ENCODE assay signal across 8 cellular contexts in the genomic region with DNA sequence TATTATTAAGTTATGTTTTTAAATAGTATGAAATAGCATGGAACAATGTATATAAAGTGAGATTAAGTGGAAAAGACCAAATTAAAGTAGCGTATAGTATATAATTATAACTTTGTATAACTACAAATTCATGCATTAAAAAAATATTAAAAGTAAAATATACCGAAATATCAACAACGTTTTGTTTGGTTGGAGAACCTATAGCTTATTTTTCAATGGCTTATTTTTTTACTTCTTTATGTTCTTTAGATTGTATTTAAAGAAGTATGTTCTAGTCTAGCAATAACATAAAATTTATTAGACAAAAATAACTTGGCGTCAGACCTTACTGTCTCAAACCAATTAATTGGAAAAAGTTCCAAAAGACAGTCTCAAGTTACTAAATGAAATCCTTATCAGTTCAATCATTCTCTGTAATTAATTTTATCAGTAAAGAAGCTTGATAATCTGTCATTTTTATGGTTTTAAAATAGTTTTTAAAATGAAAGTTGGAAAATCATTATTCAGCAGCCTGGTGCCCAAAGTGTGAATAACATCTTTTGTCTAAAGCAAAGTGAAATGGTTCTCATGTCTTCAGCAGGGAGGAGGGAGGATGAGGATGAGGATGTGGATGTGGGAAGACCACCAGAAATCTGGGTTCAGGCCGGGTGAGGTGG. TPM values are rescaled to one million over a fixed set of nuclear protein-coding genes. Genes with fewer than 3 reads are reported as not detected.
A peak's percentile ranks its signal among the peaks of the same experiment; 100 is the strongest.
DNase-seq lines count a peak whose midpoint lies in the region; ATAC-seq and TF ChIP-seq lines count a peak whose summit lies in the region.

No MANE protein-coding gene starts in this region.

- H3K27me3 Mint-ChIP-seq in CD4-positive, alpha-beta T cell: peaks cover 47% of the 10 kb centered on the region

- TF ChIP-seq CTCF in CD4-positive, alpha-beta T cell (IDR thresholded peaks at IDR 0.05): no peak
- TF ChIP-seq CTCF in cardiac fibroblast (IDR thresholded peaks at IDR 0.05; ENCODE audit: low read depth, low read length): no peak

- POLR2A ChIA-PET in CD4-positive, alpha-beta T cell (lab: Charles Lee): interaction anchor here (2.1 kb wide), 1 partner anchor 66 kb away, joined by 10 read pairs; the partner anchor contains the start of gene TMBIM4

- H3K4me1 Mint-ChIP-seq in CD4-positive, alpha-beta T cell (ENCODE audit: low read depth): peaks cover 9% of the 10 kb centered on the region

- H3K27ac Mint-ChIP-seq in CD4-positive, alpha-beta T cell: no peak overlapping the region

- H3K27me3 ChIP-seq in CD4-positive, alpha-beta T cell (ENCODE audit: control insufficient read depth, insufficient read depth, low read length): peaks cover 28% of the 10 kb centered on the region

- CTCF ChIA-PET in CD4-positive, alpha-beta T cell (lab: Charles Lee): interaction anchor here (1.3 to 2.1 kb wide), 2 partner anchors 25 to 34 kb away, joined by 4 to 6 read pairs; no protein-coding TSS in a partner anchor

- H3K4me3 Mint-ChIP-seq in CD4-positive, alpha-beta T cell: peak overlapping the region; percentile 14

- no peaks in the 10 kb centered on the region for H3K36me3 Mint-ChIP-seq in CD4-positive, alpha-beta T cell (ENCODE audit: low read depth)

- intact Hi-C loops in CD4-positive, alpha-beta T cell (cut with DNase I, micrococcal nuclease): no loop called here
- intact Hi-C loops in sciatic nerve (cut with DNase I): no loop called here

- in situ Hi-C loops in KBM-7 (cut with MboI; ENCODE audit: low pct_unique_long_range_greater_than_20kb, low sequenced_read_pairs): no loop called here

- peak overlapping the region; percentile 2 to 47 for H3K4me3 ChIP-seq in cardiac fibroblast (replicated peaks in 1 of 2; ENCODE audit: low read depth in 2 of 2, low read length in 2 of 2)

- no peak overlapping the region for H3K27ac ChIP-seq in CD4-positive, alpha-beta T cell (ENCODE audit: low read depth, low read length)

- no peaks in the 10 kb centered on the region for H3K9me3 Mint-ChIP-seq in CD4-positive, alpha-beta T cell

- H3K9me3 ChIP-seq in CD4-positive, alpha-beta T cell (ENCODE audit: control insufficient read depth, low read length): no peaks in the 10 kb centered on the region

- ATAC-seq in CD4-positive, alpha-beta T cell (ENCODE audit: poor library complexity): no peak
- no peak for ATAC-seq in sciatic nerve
- no peak for ATAC-seq in GM21447 (IDR thresholded peaks at IDR 0.05; ENCODE audit: unreplicated experiment)

- no peak for DNase-seq in CD4-positive, alpha-beta T cell
- DNase-seq in KBM-7 (peak; percentile 29), cardiac fibroblast (ENCODE audit: low read depth in 2 of 2) (peak; percentile 38), myocyte (ENCODE audit: low read depth) (peak; percentile 18), hypothalamus (lab: John Stamatoyannopoulos, UW) (no peak), sciatic nerve (ENCODE audit: low spot score) (no peak), NCI-H2196 treated with DMSO at 0.1 percent for 48 hours (lab: John Stamatoyannopoulos, UW; ENCODE audit: unreplicated experiment) (no peak)

RNA-seq across cellular contexts. Expression of gene IRAK3, which starts 46.7 kb away (rescaled TPM):
- total RNA-seq in CD4-positive, alpha-beta T cell: under 1 TPM; 0.59 to 0.74 TPM
- total RNA-seq in myocyte: 0.32 TPM in 1 of 2 replicates, not detected in the other
- 0.04 TPM for polyA plus RNA-seq in myocyte (2012)
- total RNA-seq in sciatic nerve: 19.3 TPM

Comparison
In these comparisons a context has a peak if more than half of its experiments do, and no peak if none do; other contexts are left out.
1. DNase-seq: peak in KBM-7 (single experiment), cardiac fibroblast (2 of 2) and myocyte (single experiment); none in CD4-positive, alpha-beta T cell (0 of 10), hypothalamus (0 of 51), sciatic nerve (single experiment) and NCI-H2196 treated with DMSO at 0.1 percent for 48 hours (single experiment).
2. RNA of gene IRAK3, which starts 46.7 kb away (total RNA-seq): 19.3 TPM in sciatic nerve (single experiment); 0.59 to 0.74 TPM in CD4-positive, alpha-beta T cell and 0.32 TPM in myocyte; every median in the first group is over 10 times any median in the second.